ENCODE assay signal across 15 cellular contexts in genomic region chr18:51953521-51953920, GRCh38.
DNase-seq lines count a peak whose midpoint lies in the region; ATAC-seq lines count a peak whose summit lies in the region.
"Had no signal": no experiment of that assay in that cellular context is flagged by ENCODE, and none has a peak within 500 bp of the region (broad histone marks: within the 10 kb centered on the region; RNA-seq: fewer than 3 reads in every experiment).

No MANE protein-coding gene starts in this region.

- H3K27me3 ChIP-seq in BLaER1 (no peaks in the 10 kb centered on the region), MG63 (no peaks in the 10 kb centered on the region)

- H3K4me1 ChIP-seq in BLaER1 = peaks cover 57% of the 10 kb centered on the region

- peak overlapping the region; percentile 71 for H3K27ac ChIP-seq in BLaER1
- H3K27ac ChIP-seq: HL-60, thoracic aorta had no signal

- H3K36me3 ChIP-seq in BLaER1 (no peaks in the 10 kb centered on the region), MG63 (no peaks in the 10 kb centered on the region)
- H3K36me3 ChIP-seq: thoracic aorta had no signal

- ATAC-seq in GM19025 (IDR thresholded peaks at IDR 0.05; ENCODE audit: low read depth, unreplicated experiment) (peak; percentile 91), HG02571 (IDR thresholded peaks at IDR 0.05; ENCODE audit: unreplicated experiment) (peak; percentile 85), HG03354 (IDR thresholded peaks at IDR 0.05; ENCODE audit: poor library complexity, severe bottlenecking, unreplicated experiment) (peak; percentile 80)
- ATAC-seq: Panc1 had no signal

- peak overlapping the region; percentile 75 for H3K4me2 ChIP-seq in BLaER1

- H3K4me3 ChIP-seq in BLaER1 (no peak overlapping the region), MG63 (no peak overlapping the region)
- H3K4me3 ChIP-seq: thoracic aorta had no signal

- DNase-seq in activated naive CD4-positive, alpha-beta T cell treated with anti-CD3 and anti-CD28 coated beads, Interleukin-2, amount 50 U/mL, for 16 hours = no peak
- DNase-seq in activated CD8-positive, alpha-beta memory T cell treated with anti-CD3 and anti-CD28 coated beads, Interleukin-2, amount 50 U/mL, for 4 hours = no peak
- DNase-seq in activated gamma-delta T cell (lab: John Stamatoyannopoulos, UW) (no peak), MG63 (no peak)
- DNase-seq: activated T-cell treated with anti-CD3 and anti-CD28 coated beads, Interleukin-2, amount 50 U/mL, for 1 hour; kidney glomerular epithelial cell; occipital lobe; stimulated activated CD4-positive, alpha-beta T cell treated with anti-CD3 and anti-CD28 coated beads, Interleukin-4, amount 100 ng/mL, for 1 hour had no signal

- H3K9me3 ChIP-seq in BLaER1 (peaks cover 11% of the 10 kb centered on the region), MG63 (no peaks in the 10 kb centered on the region)
- H3K9me3 ChIP-seq: thoracic aorta had no signal

- no peaks in the 10 kb centered on the region for H4K20me1 ChIP-seq in BLaER1

- H3K9ac ChIP-seq in BLaER1 = no peak overlapping the region
